Comparison of ENCODE assay signal across 11 cellular contexts in the genomic region with DNA sequence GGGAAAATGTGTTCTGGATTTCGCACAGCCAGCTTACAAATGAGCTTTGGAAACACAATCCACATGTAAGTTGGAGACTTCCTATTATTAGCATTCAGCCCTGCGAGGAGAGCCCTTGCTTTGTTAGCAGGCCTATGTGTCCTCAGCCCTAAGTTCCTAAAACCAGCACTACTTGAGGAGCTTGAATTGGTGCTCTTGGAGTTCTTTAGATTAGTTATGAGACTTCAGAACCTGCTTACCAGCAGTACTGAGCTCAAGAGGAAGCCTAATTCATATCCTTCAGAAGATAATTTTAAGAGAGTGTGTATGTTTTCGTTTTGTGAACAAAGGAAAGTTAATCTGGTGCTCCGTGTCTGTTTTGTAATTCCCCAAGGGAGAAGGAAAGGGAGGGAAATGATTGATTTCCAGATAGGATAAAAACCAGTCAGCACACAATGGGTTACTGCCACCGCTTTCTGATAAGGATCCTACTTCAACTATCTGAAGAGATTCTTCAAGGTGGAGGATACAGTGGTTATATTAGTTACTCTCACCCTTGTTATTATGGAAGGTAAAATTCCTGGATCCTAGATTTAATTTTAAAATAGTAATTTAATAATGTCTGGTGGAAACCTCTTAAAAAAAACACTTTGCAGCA. TPM values are rescaled to one million over a fixed set of nuclear protein-coding genes. Genes with fewer than 3 reads are reported as not detected.
DNase-seq lines count a peak whose midpoint lies in the region; ATAC-seq and TF ChIP-seq lines count a peak whose summit lies in the region.
"Had no signal": no experiment of that assay in that cellular context is flagged by ENCODE, and none has a peak within 500 bp of the region (broad histone marks: within the 10 kb centered on the region; RNA-seq: fewer than 3 reads in every experiment).

No MANE protein-coding gene starts in this region.

- no peaks in the 10 kb centered on the region for H3K9me3 ChIP-seq in muscle layer of duodenum (ENCODE audit: control insufficient read depth in 1 of 2, low read length in 2 of 2)
- H3K9me3 ChIP-seq in upper lobe of right lung, result no peaks in the 10 kb centered on the region

- peak overlapping the region; percentile 95 for H3K27ac Mint-ChIP-seq in activated T-cell treated with anti-CD3 and anti-CD28 coated beads, Interleukin-2, amount 50 U/mL, for 72 hours

- peaks cover 83% of the 10 kb centered on the region for H3K4me1 Mint-ChIP-seq in activated T-cell treated with anti-CD3 and anti-CD28 coated beads, Interleukin-2, amount 50 U/mL, for 72 hours (ENCODE audit: low read depth)

- H3K4me1 ChIP-seq in muscle layer of duodenum (ENCODE audit: control insufficient read depth in 1 of 2, insufficient read depth in 2 of 2, low read length in 2 of 2) (peaks cover 28 to 65% of the 10 kb centered on the region in 2 donors), upper lobe of right lung (peaks cover 70% of the 10 kb centered on the region)

- no peaks in the 10 kb centered on the region for H3K27me3 Mint-ChIP-seq in activated T-cell treated with anti-CD3 and anti-CD28 coated beads, Interleukin-2, amount 50 U/mL, for 72 hours (ENCODE audit: low read depth)

- no peaks in the 10 kb centered on the region for H3K9me3 Mint-ChIP-seq in activated T-cell treated with anti-CD3 and anti-CD28 coated beads, Interleukin-2, amount 50 U/mL, for 72 hours

- no peaks in the 10 kb centered on the region for H3K27me3 ChIP-seq in muscle layer of duodenum (ENCODE audit: low read depth, low read length)
- no peaks in the 10 kb centered on the region for H3K27me3 ChIP-seq in upper lobe of right lung

- H3K4me3 ChIP-seq in muscle layer of duodenum (ENCODE audit: low read depth in 1 of 2, low read length in 2 of 2) (peak overlapping the region in 1 of 2 donors; percentile 2), upper lobe of right lung (no peak overlapping the region)

- H3K27ac ChIP-seq in cingulate gyrus (ENCODE audit: low read depth, low read length) (peak overlapping the region; percentile 15), muscle layer of duodenum (ENCODE audit: low read length) (peak overlapping the region; percentile 79), upper lobe of right lung (peak overlapping the region; percentile 64)

- no peak for ATAC-seq in activated T-cell treated with anti-CD3 and anti-CD28 coated beads, Interleukin-2, amount 50 U/mL, for 72 hours (replicated peaks in 1 of 2)
- peak; percentile 82 for ATAC-seq in upper lobe of right lung
- ATAC-seq in GM21825 (IDR thresholded peaks at IDR 0.05; ENCODE audit: unreplicated experiment), result no peak
- ATAC-seq: PC-3 had no signal

- DNase-seq in activated T-cell treated with anti-CD3 and anti-CD28 coated beads, Interleukin-2, amount 50 U/mL, for 72 hours, result no peak
- DNase-seq in activated T-cell treated with anti-CD3 and anti-CD28 coated beads for 4 hours (no peak), upper lobe of right lung (no peak), NOMO-1 treated with dmso at 0.1 percent for 144 hours (lab: John Stamatoyannopoulos, UW; ENCODE audit: unreplicated experiment) (no peak), foreskin melanocyte (no peak)
- DNase-seq: AML-193, Karpas-422, PC-3 had no signal

- H3K4me3 Mint-ChIP-seq in activated T-cell treated with anti-CD3 and anti-CD28 coated beads, Interleukin-2, amount 50 U/mL, for 72 hours, result peak overlapping the region; percentile 66 to 78

- no peak for TF ChIP-seq CTCF in upper lobe of right lung (IDR thresholded peaks at IDR 0.05)

- no peaks in the 10 kb centered on the region for H3K36me3 Mint-ChIP-seq in activated T-cell treated with anti-CD3 and anti-CD28 coated beads, Interleukin-2, amount 50 U/mL, for 72 hours (ENCODE audit: insufficient read depth in 2 of 2)

- H3K36me3 ChIP-seq in muscle layer of duodenum (ENCODE audit: control insufficient read depth in 1 of 2, insufficient read depth in 2 of 2, low read length in 2 of 2), result no peaks in the 10 kb centered on the region
- no peaks in the 10 kb centered on the region for H3K36me3 ChIP-seq in upper lobe of right lung

- intact Hi-C loops in upper lobe of right lung (cut with DNase I), result no loop called here

RNA-seq across cellular contexts. Expression of gene PIK3R1, which starts 35.2 kb away (rescaled TPM):
- 10 to 100 TPM; 46.5 to 74.2 TPM for total RNA-seq in activated T-cell treated with anti-CD3 and anti-CD28 coated beads, Interleukin-2, amount 50 U/mL, for 72 hours
- total RNA-seq in upper lobe of right lung, result 137 TPM

Comparison
In these comparisons a context has a peak if more than half of its experiments do, and no peak if none do; other contexts are left out.
1. H3K27ac ChIP-seq: peak in every context shown above with its lines; median percentile 79 in muscle layer of duodenum; 64 in upper lobe of right lung; 15 in cingulate gyrus.